In genomic region chr1:167454929-167455785, GRCh38 we compare ENCODE assay signal across 8 cellular contexts.
DNase-seq lines count a peak whose midpoint lies in the region; ATAC-seq and TF ChIP-seq lines count a peak whose summit lies in the region.

No MANE protein-coding gene starts in this region.

- peaks cover 59% of the 10 kb centered on the region for H3K4me1 Mint-ChIP-seq in central memory CD8-positive, alpha-beta T cell

- TF ChIP-seq CTCF in GM12865 (IDR thresholded peaks at IDR 0.05; ENCODE audit: insufficient read depth, low read depth, low read length, missing control alignments) (no peak), HFF-Myc (IDR thresholded peaks at IDR 0.05; ENCODE audit: low read depth, low read length, missing control alignments) (no peak)

- H3K4me3 Mint-ChIP-seq in central memory CD8-positive, alpha-beta T cell, result peak overlapping the region; percentile 85

- peak; percentile 79 for ATAC-seq in central memory CD8-positive, alpha-beta T cell (replicated peaks; ENCODE audit: extremely low read depth, poor library complexity, severe bottlenecking)

- H3K4me3 ChIP-seq in GM12865 (ENCODE audit: low read depth, low read length), result peak overlapping the region; percentile 76
- H3K4me3 ChIP-seq in HFF-Myc (replicated peaks; ENCODE audit: low read depth, low read length), result peak overlapping the region; percentile 50

- H3K27ac Mint-ChIP-seq in central memory CD8-positive, alpha-beta T cell (ENCODE audit: low read depth), result peak overlapping the region; percentile 92

- no peaks in the 10 kb centered on the region for H3K27me3 Mint-ChIP-seq in central memory CD8-positive, alpha-beta T cell

- peaks cover 37% of the 10 kb centered on the region for H3K36me3 Mint-ChIP-seq in central memory CD8-positive, alpha-beta T cell (ENCODE audit: insufficient read depth)

- peak; percentile 73 for DNase-seq in GM12865 (ENCODE audit: low read depth)
- no peak for DNase-seq in HFF-Myc (ENCODE audit: extremely low read depth, low read depth)
- DNase-seq in NCI-H146 (lab: John Stamatoyannopoulos, UW), result peak; percentile 66
- DNase-seq in activated CD4-positive, CD25-positive, alpha-beta regulatory T cell treated with anti-CD3 and anti-CD28 coated beads, Interleukin-2, amount 50 U/mL, for 16 hours (ENCODE audit: low read depth, low spot score), result peak; percentile 57
- peak; percentile 70 to 74 for DNase-seq in central memory CD8-positive, alpha-beta T cell (ENCODE audit: low spot score in 2 of 2)
- peak; percentile 63 for DNase-seq in kidney tubule cell (ENCODE audit: low spot score)
- peak; percentile 79 for DNase-seq in stimulated activated CD4-positive, alpha-beta T cell treated with anti-CD3 and anti-CD28 coated beads, Interleukin-1b, Interleukin-23, amount 100 ng/mL, for 48 hours
- DNase-seq in SW 1271 (lab: John Stamatoyannopoulos, UW), result no peak

- H3K9me3 Mint-ChIP-seq in central memory CD8-positive, alpha-beta T cell, result no peaks in the 10 kb centered on the region

Comparison
In these comparisons a context has a peak if more than half of its experiments do, and no peak if none do; other contexts are left out.
1. DNase-seq: peak in GM12865 (single experiment), NCI-H146 (single experiment), activated CD4-positive, CD25-positive, alpha-beta regulatory T cell treated with anti-CD3 and anti-CD28 coated beads, Interleukin-2, amount 50 U/mL, for 16 hours (single experiment), central memory CD8-positive, alpha-beta T cell (2 of 2), kidney tubule cell (single experiment) and stimulated activated CD4-positive, alpha-beta T cell treated with anti-CD3 and anti-CD28 coated beads, Interleukin-1b, Interleukin-23, amount 100 ng/mL, for 48 hours (single experiment); none in HFF-Myc (single experiment) and SW 1271 (0 of 2).